Comparison of ENCODE assay signal across 9 cellular contexts in the genomic region with DNA sequence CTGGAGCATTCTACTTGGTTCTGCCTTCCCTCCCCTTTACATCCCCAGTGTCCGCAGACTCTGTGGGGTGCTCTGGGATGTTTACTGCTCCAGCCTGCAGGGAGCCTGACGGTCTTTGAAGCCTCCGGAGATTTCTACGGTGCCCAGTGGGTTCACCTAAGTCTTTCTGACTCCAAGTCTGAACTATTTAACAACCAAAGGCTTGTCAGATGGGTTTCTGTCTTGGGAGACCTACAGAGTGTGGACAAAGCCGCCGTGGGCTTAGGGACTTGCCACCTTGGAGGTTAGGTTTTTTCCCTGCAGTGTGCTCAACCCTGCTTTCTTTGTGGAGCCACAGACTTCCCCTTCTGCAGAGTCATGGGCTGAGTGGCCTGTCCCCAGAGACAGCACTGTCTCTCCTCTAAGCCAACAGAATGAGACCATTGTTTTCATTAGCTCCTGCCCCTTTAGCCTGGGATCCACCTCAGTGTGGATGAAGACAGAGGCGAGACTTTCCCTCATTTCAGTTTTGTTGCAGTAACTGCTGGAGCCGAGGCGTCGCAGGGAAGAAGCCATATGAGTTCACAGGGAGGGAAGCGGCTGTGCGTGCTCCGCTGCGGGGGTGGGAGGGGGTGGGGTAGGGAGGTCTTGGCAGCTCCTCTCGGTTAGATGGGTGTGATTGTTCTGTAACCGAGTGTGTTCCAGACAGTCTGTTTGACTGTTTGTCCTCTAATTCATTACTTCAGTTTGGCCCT.
A peak's percentile ranks its signal among the peaks of the same experiment; 100 is the strongest.
DNase-seq lines count a peak whose midpoint lies in the region; ATAC-seq lines count a peak whose summit lies in the region.
"Had no signal": no experiment of that assay in that cellular context is flagged by ENCODE, and none has a peak within 500 bp of the region (broad histone marks: within the 10 kb centered on the region; RNA-seq: fewer than 3 reads in every experiment).

No MANE protein-coding gene starts in this region.

- H3K27ac Mint-ChIP-seq in T-helper 2 cell treated with Interferon-gamma antibody and Interleukin-4, amounts not matched to agents 5 μg/mL and 100 μg/mL, for 36 hours = no peak overlapping the region

- no peaks in the 10 kb centered on the region for H3K9me3 ChIP-seq in BLaER1 treated with 17β-estradiol and CSF1 and Interleukin-3, amounts not matched to agents 10 nM and 100 nM (replicated peaks in 1 of 11)

- H3K27me3 Mint-ChIP-seq in T-helper 2 cell treated with Interferon-gamma antibody and Interleukin-4, amounts not matched to agents 5 μg/mL and 100 μg/mL, for 36 hours (ENCODE audit: low read depth) = peaks cover 8% of the 10 kb centered on the region

- no peak overlapping the region for H3K4me3 Mint-ChIP-seq in T-helper 2 cell treated with Interferon-gamma antibody and Interleukin-4, amounts not matched to agents 5 μg/mL and 100 μg/mL, for 36 hours

- no peak overlapping the region for H3K4me3 ChIP-seq in BLaER1 treated with 17β-estradiol and CSF1 and Interleukin-3, amounts not matched to agents 10 nM and 100 nM

- H3K9me3 Mint-ChIP-seq in T-helper 2 cell treated with Interferon-gamma antibody and Interleukin-4, amounts not matched to agents 5 μg/mL and 100 μg/mL, for 36 hours = no peaks in the 10 kb centered on the region
- H3K9me3 Mint-ChIP-seq: activated naive CD4-positive, alpha-beta T cell treated with anti-CD3 and anti-CD28 coated beads, Interleukin-2, amount 50 U/mL, for 72 hours had no signal

- no peaks in the 10 kb centered on the region for H3K36me3 Mint-ChIP-seq in T-helper 2 cell treated with Interferon-gamma antibody and Interleukin-4, amounts not matched to agents 5 μg/mL and 100 μg/mL, for 36 hours (ENCODE audit: low read depth)
- H3K36me3 Mint-ChIP-seq: activated naive CD4-positive, alpha-beta T cell treated with anti-CD3 and anti-CD28 coated beads, Interleukin-2, amount 50 U/mL, for 72 hours had no signal

- peaks cover 15% of the 10 kb centered on the region for H3K4me1 Mint-ChIP-seq in T-helper 2 cell treated with Interferon-gamma antibody and Interleukin-4, amounts not matched to agents 5 μg/mL and 100 μg/mL, for 36 hours (ENCODE audit: low read depth)

- no peaks in the 10 kb centered on the region for H3K36me3 ChIP-seq in BLaER1 treated with 17β-estradiol and CSF1 and Interleukin-3, amounts not matched to agents 10 nM and 100 nM

- DNase-seq in fibroblast of peridontal ligament (ENCODE audit: extremely low read depth) (peak; percentile 53), smooth muscle cell of the brain vasculature (ENCODE audit: low read depth, low spot score) (peak; percentile 21), KG1 (lab: John Stamatoyannopoulos, UW) (no peak)
- no peak for DNase-seq in T-helper 2 cell treated with Interferon-gamma antibody and Interleukin-4, amounts not matched to agents 5 μg/mL and 100 μg/mL, for 36 hours (ENCODE audit: low spot score)

- ATAC-seq in GM19463 (IDR thresholded peaks at IDR 0.05; ENCODE audit: unreplicated experiment) = peak; percentile 47
- ATAC-seq in HG03439 (IDR thresholded peaks at IDR 0.05; ENCODE audit: unreplicated experiment) = peak; percentile 44
- ATAC-seq in esophagus mucosa = no peak

- H4K20me1 ChIP-seq in BLaER1 treated with 17β-estradiol and CSF1 and Interleukin-3, amounts not matched to agents 10 nM and 100 nM = no peaks in the 10 kb centered on the region

- H3K27me3 ChIP-seq in BLaER1 treated with 17β-estradiol and CSF1 and Interleukin-3, amounts not matched to agents 10 nM and 100 nM = no peaks in the 10 kb centered on the region

- peak overlapping the region in 9 of 11 experiments; percentile 4 to 61 (median 36); a peak in 11 of 22 replicates for H3K9ac ChIP-seq in BLaER1 treated with 17β-estradiol and CSF1 and Interleukin-3, amounts not matched to agents 10 nM and 100 nM

- H3K27ac ChIP-seq in BLaER1 treated with 17β-estradiol and CSF1 and Interleukin-3, amounts not matched to agents 10 nM and 100 nM = peak overlapping the region in 9 of 11 experiments; percentile 17 to 67 (median 49); a peak in 15 of 22 replicates

- peak overlapping the region; percentile 51 to 91 (median 73) for H3K4me2 ChIP-seq in BLaER1 treated with 17β-estradiol and CSF1 and Interleukin-3, amounts not matched to agents 10 nM and 100 nM

- H3K4me1 ChIP-seq in BLaER1 treated with 17β-estradiol and CSF1 and Interleukin-3, amounts not matched to agents 10 nM and 100 nM = peaks cover 65 to 80% (median 70%) of the 10 kb centered on the region in 10 experiments

Comparison
In these comparisons a context has a peak if more than half of its experiments do, and no peak if none do; other contexts are left out.
1. DNase-seq: peak in fibroblast of peridontal ligament (single experiment) and smooth muscle cell of the brain vasculature (single experiment); none in T-helper 2 cell treated with Interferon-gamma antibody and Interleukin-4, amounts not matched to agents 5 μg/mL and 100 μg/mL, for 36 hours (single experiment) and KG1 (single experiment).